In genomic region chr3:144381607-144382006, GRCh38 we compare ENCODE assay signal across 20 cellular contexts.
DNase-seq lines count a peak whose midpoint lies in the region; ATAC-seq, FAIRE-seq and TF ChIP-seq lines count a peak whose summit lies in the region.
"Had no signal": no experiment of that assay in that cellular context is flagged by ENCODE, and none has a peak within 500 bp of the region (broad histone marks: within the 10 kb centered on the region; RNA-seq: fewer than 3 reads in every experiment).

No MANE protein-coding gene starts in this region.

- H3K27me3 Mint-ChIP-seq in activated CD4-positive, alpha-beta T cell treated with anti-CD3 and anti-CD28 coated beads, Interleukin-2, amount 10 ng/mL, durations not matched to agents 24 days and 14 days = no peaks in the 10 kb centered on the region
- H3K27me3 Mint-ChIP-seq: CD4-positive, CD25-positive, alpha-beta regulatory T cell had no signal

- ATAC-seq in PC-3 (peak; percentile 49), RWPE2 (ENCODE audit: low read depth) (peak; percentile 100), omental fat pad (ENCODE audit: low FRiP score) (no peak)
- ATAC-seq: GM23338, HCT116 had no signal

- no peaks in the 10 kb centered on the region for H3F3A ChIP-seq in PC-3 (ENCODE audit: low read length, unreplicated experiment)

- TF ChIP-seq CTCF in PC-3 (conservative IDR thresholded peaks at IDR 0.05; ENCODE audit: low read depth, low read length) (no peak), RWPE2 (IDR thresholded peaks at IDR 0.05; ENCODE audit: poor library complexity, severe bottlenecking) (no peak), epithelial cell of esophagus (IDR thresholded peaks at IDR 0.05; ENCODE audit: insufficient read depth, low read depth, low read length, missing control alignments) (no peak), keratinocyte (optimal IDR thresholded peaks at IDR 0.05 in 1 of 3, IDR thresholded peaks at IDR 0.05 in 1 of 3, conservative IDR thresholded peaks at IDR 0.05 in 1 of 3; ENCODE audit: extremely low read depth in 1 of 3, insufficient read depth in 2 of 3, low read length in 3 of 3) (no peak), omental fat pad (IDR thresholded peaks at IDR 0.05) (no peak)

- no TSS peak for BruUV-seq in PC-3 (replicated peaks; lab: Mats Ljungman, UMichigan)

- H3K4me3 ChIP-seq in PC-3 (ENCODE audit: low read length) (0 out of 2 replicates have a peak overlapping the region, but pooled peaks have one; percentile 23), RWPE2 (ENCODE audit: severe bottlenecking) (no peak overlapping the region), epithelial cell of esophagus (ENCODE audit: low read length) (no peak overlapping the region), keratinocyte (ENCODE audit: control insufficient read depth in 2 of 3, extremely low read depth in 1 of 3, insufficient read depth in 2 of 3, low read depth in 1 of 3, low read length in 3 of 3) (no peak overlapping the region)
- H3K4me3 ChIP-seq: GM23338 had no signal

- POLR2A ChIA-PET in PC-3 (lab: Charles Lee; ENCODE audit: unreplicated experiment) = no interaction called here

- CTCF ChIA-PET in PC-3 (lab: Charles Lee) = no interaction called here

- peaks cover 18% of the 10 kb centered on the region for H3K4me1 ChIP-seq in PC-3 (ENCODE audit: insufficient read depth, low read length)
- H3K4me1 ChIP-seq in RWPE2 (ENCODE audit: insufficient read depth, poor library complexity, severe bottlenecking) = peaks cover 25% of the 10 kb centered on the region
- peaks cover 16% of the 10 kb centered on the region for H3K4me1 ChIP-seq in keratinocyte (ENCODE audit: control insufficient read depth, extremely low read depth, insufficient read depth, low read length)
- H3K4me1 ChIP-seq: BE2C had no signal

- H3K36me3 ChIP-seq in PC-3 (ENCODE audit: low read depth, low read length) (no peaks in the 10 kb centered on the region), RWPE2 (ENCODE audit: low read depth) (no peaks in the 10 kb centered on the region), keratinocyte (ENCODE audit: control insufficient read depth in 2 of 2, extremely low read depth in 1 of 2, insufficient read depth in 2 of 2, low read length in 2 of 2) (no peaks in the 10 kb centered on the region)
- H3K36me3 ChIP-seq: BE2C had no signal

- no peak overlapping the region for H3K27ac Mint-ChIP-seq in activated CD4-positive, alpha-beta T cell treated with anti-CD3 and anti-CD28 coated beads, Interleukin-2, amount 10 ng/mL, durations not matched to agents 24 days and 14 days
- H3K27ac Mint-ChIP-seq: CD4-positive, CD25-positive, alpha-beta regulatory T cell; GM23338 had no signal

- no peaks in the 10 kb centered on the region for H3K79me2 ChIP-seq in PC-3 (ENCODE audit: low read length)
- no peaks in the 10 kb centered on the region for H3K79me2 ChIP-seq in keratinocyte (ENCODE audit: control insufficient read depth, insufficient read depth, low read length)

- H3K9me3 ChIP-seq in PC-3 (ENCODE audit: low read length) (no peaks in the 10 kb centered on the region), RWPE2 (ENCODE audit: severe bottlenecking) (no peaks in the 10 kb centered on the region), keratinocyte (ENCODE audit: control insufficient read depth, low read depth, low read length) (no peaks in the 10 kb centered on the region)
- H3K9me3 ChIP-seq: BE2C had no signal

- H2AFZ ChIP-seq in PC-3 (ENCODE audit: low read length) = 0 out of 2 replicates have a peak overlapping the region, but pooled peaks have one; percentile 15
- H2AFZ ChIP-seq in keratinocyte (ENCODE audit: control insufficient read depth, low read length) = peak overlapping the region; percentile 63
- H2AFZ ChIP-seq: GM23338 had no signal

- H3K4me2 ChIP-seq in PC-3 (ENCODE audit: low read length) = peak overlapping the region; percentile 46
- peak overlapping the region; percentile 76 for H3K4me2 ChIP-seq in keratinocyte (ENCODE audit: control insufficient read depth, extremely low read depth, insufficient read depth, low read depth, low read length)
- H3K4me2 ChIP-seq: GM23338 had no signal

- intact Hi-C loops in PC-3 (cut with micrococcal nuclease) = no loop called here
- intact Hi-C loops in activated CD4-positive, alpha-beta T cell treated with anti-CD3 and anti-CD28 coated beads, Interleukin-2, amount 10 ng/mL, durations not matched to agents 24 days and 14 days (cut with micrococcal nuclease) = no loop called here

- H3K4me1 Mint-ChIP-seq in activated CD4-positive, alpha-beta T cell treated with anti-CD3 and anti-CD28 coated beads, Interleukin-2, amount 10 ng/mL, durations not matched to agents 24 days and 14 days = no peaks in the 10 kb centered on the region
- H3K4me1 Mint-ChIP-seq: CD4-positive, CD25-positive, alpha-beta regulatory T cell had no signal

- H3K27ac ChIP-seq in PC-3 (ENCODE audit: low read length) (peak overlapping the region; percentile 76), RWPE2 (ENCODE audit: poor library complexity, severe bottlenecking) (peak overlapping the region; percentile 71), keratinocyte (ENCODE audit: control insufficient read depth, insufficient read depth, low read length) (peak overlapping the region; percentile 55)

- no peaks in the 10 kb centered on the region for H3K27me3 ChIP-seq in PC-3 (ENCODE audit: low read length)
- H3K27me3 ChIP-seq in RWPE2 (ENCODE audit: insufficient read depth, poor library complexity, severe bottlenecking) = no peaks in the 10 kb centered on the region
- no peaks in the 10 kb centered on the region for H3K27me3 ChIP-seq in keratinocyte (ENCODE audit: control insufficient read depth, extremely low read depth, insufficient read depth, low read length)
- H3K27me3 ChIP-seq: BE2C had no signal

- H3K9me2 ChIP-seq in PC-3 (replicated peaks; ENCODE audit: low read length) = no peaks in the 10 kb centered on the region

- dilution Hi-C loops in keratinocyte (cut with MboI; ENCODE audit: extremely low pct_ligation_motif_present, low sequenced_read_pairs) = no loop called here

- H3K9me1 ChIP-seq in keratinocyte (ENCODE audit: control insufficient read depth, extremely low read depth, insufficient read depth, low read length) = no peaks in the 10 kb centered on the region

- FAIRE-seq in keratinocyte (lab: Jason Lieb, UNC) = peak; percentile 55
- FAIRE-seq: A204.1, D721Med, G401.6, GM12891, GM18507, H54 had no signal

- no peaks in the 10 kb centered on the region for H3K9me3 Mint-ChIP-seq in activated CD4-positive, alpha-beta T cell treated with anti-CD3 and anti-CD28 coated beads, Interleukin-2, amount 10 ng/mL, durations not matched to agents 24 days and 14 days
- H3K9me3 Mint-ChIP-seq: GM23338 had no signal

- DNase-seq in PC-3 (peak; percentile 69), RWPE2 (ENCODE audit: low spot score) (no peak), epithelial cell of esophagus (ENCODE audit: low read depth) (peak; percentile 79), keratinocyte (ENCODE audit: low read depth, low spot score) (no peak), omental fat pad (ENCODE audit: low spot score) (no peak), cerebellar nuclear complex (lab: John Stamatoyannopoulos, UW) (no peak), NK-92 (lab: John Stamatoyannopoulos, UW; ENCODE audit: unreplicated experiment) (no peak)
- DNase-seq in activated CD4-positive, alpha-beta T cell treated with anti-CD3 and anti-CD28 coated beads, Interleukin-2, amount 10 ng/mL, durations not matched to agents 24 days and 14 days = no peak
- DNase-seq: ACHN; BE2C; Caco-2; CD4-positive, CD25-positive, alpha-beta regulatory T cell had no signal

- H3K4me3 Mint-ChIP-seq in activated CD4-positive, alpha-beta T cell treated with anti-CD3 and anti-CD28 coated beads, Interleukin-2, amount 10 ng/mL, durations not matched to agents 24 days and 14 days = no peak overlapping the region
- H3K4me3 Mint-ChIP-seq: CD4-positive, CD25-positive, alpha-beta regulatory T cell; GM23338 had no signal

- H3K9ac ChIP-seq in PC-3 (ENCODE audit: low read length) (no peak overlapping the region; the same call in 1 of the 2 replicates), keratinocyte (ENCODE audit: control insufficient read depth, extremely low read depth, insufficient read depth, low read length) (no peak overlapping the region)

- H4K20me1 ChIP-seq in PC-3 (ENCODE audit: low read length) = no peaks in the 10 kb centered on the region
- no peaks in the 10 kb centered on the region for H4K20me1 ChIP-seq in keratinocyte (ENCODE audit: control insufficient read depth, extremely low read depth, insufficient read depth, low read length)

- H3K36me3 Mint-ChIP-seq in activated CD4-positive, alpha-beta T cell treated with anti-CD3 and anti-CD28 coated beads, Interleukin-2, amount 10 ng/mL, durations not matched to agents 24 days and 14 days (ENCODE audit: low read depth) = no peaks in the 10 kb centered on the region
- H3K36me3 Mint-ChIP-seq: CD4-positive, CD25-positive, alpha-beta regulatory T cell had no signal

Comparison
In these comparisons a context has a peak if more than half of its experiments do, and no peak if none do; other contexts are left out.
1. DNase-seq: peak in PC-3 (single experiment) and epithelial cell of esophagus (single experiment); none in RWPE2 (single experiment), keratinocyte (single experiment), activated CD4-positive, alpha-beta T cell treated with anti-CD3 and anti-CD28 coated beads, Interleukin-2, amount 10 ng/mL, durations not matched to agents 24 days and 14 days (single experiment), omental fat pad (single experiment), cerebellar nuclear complex (0 of 2) and NK-92 (single experiment).
2. Peak in every context shown above with its lines, with median percentiles within 50 percentile points of each other: H3K27ac ChIP-seq.